In genomic region chr6:19050765-19051164, GRCh38 we compare ENCODE assay signal across 35 cellular contexts.
"Had no signal": no experiment of that assay in that cellular context is flagged by ENCODE, and none has a peak within 500 bp of the region (broad histone marks: within the 10 kb centered on the region; RNA-seq: fewer than 3 reads in every experiment).

No MANE protein-coding gene starts in this region.

- H3K9ac ChIP-seq: KMS-11 had no signal

- H3K9me3 ChIP-seq: MG63 had no signal

- H3K36me3 ChIP-seq: MG63 had no signal

- H3K4me3 ChIP-seq: MG63 had no signal

- H3K4me2 ChIP-seq: KMS-11 had no signal

- DNase-seq: Karpas-422, Kasumi-1, MG63, MM.1S, MV-4-11, NCI-H1048, NCI-H1092, NCI-H1092 treated with DMSO at 0.1 percent for 48 hours, NCI-H1105, NCI-H1105 treated with DMSO at 0.1 percent for 48 hours, NCI-H1417, NCI-H1417 treated with DMSO at 0.1 percent for 48 hours, NCI-H1436, NCI-H1436 treated with DMSO at 0.1 percent for 48 hours, NCI-H146, NCI-H1694, NCI-H1694 treated with DMSO at 0.1 percent for 48 hours, NCI-H187, NCI-H187 treated with DMSO at 0.1 percent for 48 hours, NCI-H1930, NCI-H2029, NCI-H2029 treated with DMSO at 0.1 percent for 48 hours, NCI-H2081, NCI-H2081 treated with DMSO at 0.1 percent for 48 hours, NCI-H2107, NCI-H2171, NCI-H2171 treated with DMSO at 0.1 percent for 48 hours, NCI-H2227 treated with DMSO at 0.1 percent for 48 hours, NCI-H226, NCI-H345, NCI-H446, NCI-H446 treated with DMSO at 0.1 percent for 48 hours, NCI-H510A, NCI-H510A treated with DMSO at 0.1 percent for 48 hours had no signal

- H3K27me3 ChIP-seq: MG63 had no signal

- H3K27ac ChIP-seq: KMS-11 had no signal
